ENCODE assay signal across 1 cellular context in genomic region chr1:44328767-44329416, GRCh38.
TF ChIP-seq lines count a peak whose summit lies in the region.

No MANE protein-coding gene starts in this region.

TF ChIP-seq in H1, 55 proteins besides CTCF, POLR2A, EP300 and RAD21:
- TF ChIP-seq SIX5 (IDR thresholded peaks at IDR 0.05; ENCODE audit: low read depth, low read length) (no peak), KDM5A (IDR thresholded peaks at IDR 0.05; ENCODE audit: low read length) (no peak), POU5F1 (IDR thresholded peaks at IDR 0.05; ENCODE audit: low read depth, low read length) (no peak), CBX8 (IDR thresholded peaks at IDR 0.05; ENCODE audit: borderline replicate concordance, low read depth, low read length) (no peak), RNF2 (IDR thresholded peaks at IDR 0.05; ENCODE audit: borderline replicate concordance, low read depth, low read length, missing control alignments, poor library complexity, severe bottlenecking) (no peak)
